ENCODE assay signal across 22 cellular contexts in the genomic region with DNA sequence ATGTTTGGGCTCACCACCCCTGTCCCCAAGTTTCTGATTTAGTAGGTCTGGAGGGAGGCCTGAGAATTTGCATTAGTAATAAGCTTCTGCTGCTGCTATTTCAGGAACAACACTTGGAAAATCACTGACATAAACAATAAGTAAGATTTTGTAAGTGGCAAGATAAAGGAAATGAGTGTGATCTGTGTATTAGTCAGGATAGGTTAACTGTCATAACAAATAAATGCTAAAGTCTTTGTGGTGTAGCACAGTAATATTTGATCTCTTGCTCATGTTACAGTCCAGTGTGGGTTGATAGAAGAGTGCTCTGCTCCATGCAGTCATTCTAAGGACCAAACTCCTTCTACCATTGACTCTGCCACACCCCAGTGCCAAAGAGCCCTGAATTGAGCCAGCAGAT.
DNase-seq lines count a peak whose midpoint lies in the region; ATAC-seq and TF ChIP-seq lines count a peak whose summit lies in the region.
"Had no signal": no experiment of that assay in that cellular context is flagged by ENCODE, and none has a peak within 500 bp of the region (broad histone marks: within the 10 kb centered on the region; RNA-seq: fewer than 3 reads in every experiment).

No MANE protein-coding gene starts in this region.

- intact Hi-C loops in gastrocnemius medialis (cut with DNase I; ENCODE audit: low total_unique reads): no loop called here

- no peak for TF ChIP-seq CTCF in fibroblast of mammary gland (conservative IDR thresholded peaks at IDR 0.05; ENCODE audit: control insufficient read depth, insufficient read depth, low read depth, low read length)
- no peak for TF ChIP-seq CTCF in gastrocnemius medialis (IDR thresholded peaks at IDR 0.05 in 4 of 5, conservative IDR thresholded peaks at IDR 0.05 in 1 of 5)
- TF ChIP-seq CTCF in progenitor cell of endocrine pancreas (IDR thresholded peaks at IDR 0.05; ENCODE audit: unreplicated experiment): no peak

- no peak for DNase-seq in stimulated activated naive CD8-positive, alpha-beta T cell treated with anti-CD3 and anti-CD28 coated beads, Interleukin-15, amount 100 ng/mL, for 72 hours
- no peak for DNase-seq in stimulated activated naive CD8-positive, alpha-beta T cell treated with anti-CD3 and anti-CD28 coated beads, Interleukin-15, Interleukin-2, amounts not matched to agents 100 U/mL and 50 U/mL, for 24 hours
- DNase-seq in RKO (ENCODE audit: low spot score) (peak; percentile 49), fibroblast of mammary gland (ENCODE audit: low read depth) (peak; percentile 78), gastrocnemius medialis (no peak), NCI-H345 treated with DMSO at 0.1 percent for 48 hours (lab: John Stamatoyannopoulos, UW; ENCODE audit: unreplicated experiment) (no peak), progenitor cell of endocrine pancreas (ENCODE audit: low spot score, unreplicated experiment) (no peak)
- no peak for DNase-seq in stimulated activated CD4-positive, alpha-beta T cell treated with anti-CD3 and anti-CD28 coated beads, Interleukin-4, amount 100 ng/mL, for 24 hours
- DNase-seq: activated CD8-positive, alpha-beta T cell treated with anti-CD3 and anti-CD28 coated beads for 36 hours; AML-193; anterior cingulate cortex; Calu3; colonic mucosa; KBM-7; left cardiac atrium; NCI-H1417; NCI-H446; ovary; small intestine; upper lobe of right lung had no signal

- H3K27me3 Mint-ChIP-seq in stimulated activated naive CD8-positive, alpha-beta T cell treated with anti-CD3 and anti-CD28 coated beads, Interleukin-15, amount 100 ng/mL, for 72 hours: no peaks in the 10 kb centered on the region
- no peaks in the 10 kb centered on the region for H3K27me3 Mint-ChIP-seq in progenitor cell of endocrine pancreas
- H3K27me3 Mint-ChIP-seq: activated CD8-positive, alpha-beta T cell treated with anti-CD3 and anti-CD28 coated beads for 36 hours; stimulated activated memory B cell treated with anti-CD40 and anti-IgM and Interleukin-4, amounts not matched to agents 10 μg/mL and 1 μg/mL and 100 μg/mL, for 72 hours had no signal

- H3K4me3 ChIP-seq in fibroblast of mammary gland (ENCODE audit: control insufficient read depth, low read depth, low read length) (no peak overlapping the region), gastrocnemius medialis (no peak overlapping the region)
- H3K4me3 ChIP-seq: colonic mucosa, hepatocyte, ovary, upper lobe of right lung had no signal

- H3K27me3 ChIP-seq in gastrocnemius medialis: no peaks in the 10 kb centered on the region
- H3K27me3 ChIP-seq: colonic mucosa, hepatocyte, ovary, upper lobe of right lung had no signal

- H3K36me3 ChIP-seq in gastrocnemius medialis: no peaks in the 10 kb centered on the region
- H3K36me3 ChIP-seq: colonic mucosa, ovary, upper lobe of right lung had no signal

- no peak overlapping the region for H3K4me3 Mint-ChIP-seq in stimulated activated naive CD8-positive, alpha-beta T cell treated with anti-CD3 and anti-CD28 coated beads, Interleukin-15, amount 100 ng/mL, for 72 hours
- no peak overlapping the region for H3K4me3 Mint-ChIP-seq in progenitor cell of endocrine pancreas (ENCODE audit: low read depth)
- H3K4me3 Mint-ChIP-seq: activated CD8-positive, alpha-beta T cell treated with anti-CD3 and anti-CD28 coated beads for 36 hours; stimulated activated memory B cell treated with anti-CD40 and anti-IgM and Interleukin-4, amounts not matched to agents 10 μg/mL and 1 μg/mL and 100 μg/mL, for 72 hours had no signal

- no peak for TF ChIP-seq POLR2A in gastrocnemius medialis (IDR thresholded peaks at IDR 0.05)

- H3K9me3 Mint-ChIP-seq in stimulated activated naive CD8-positive, alpha-beta T cell treated with anti-CD3 and anti-CD28 coated beads, Interleukin-15, amount 100 ng/mL, for 72 hours: no peaks in the 10 kb centered on the region
- no peaks in the 10 kb centered on the region for H3K9me3 Mint-ChIP-seq in progenitor cell of endocrine pancreas (ENCODE audit: low read depth)
- H3K9me3 Mint-ChIP-seq: activated CD8-positive, alpha-beta T cell treated with anti-CD3 and anti-CD28 coated beads for 36 hours; stimulated activated memory B cell treated with anti-CD40 and anti-IgM and Interleukin-4, amounts not matched to agents 10 μg/mL and 1 μg/mL and 100 μg/mL, for 72 hours had no signal

- H3K4me1 ChIP-seq in gastrocnemius medialis: no peaks in the 10 kb centered on the region
- H3K4me1 ChIP-seq: colonic mucosa, upper lobe of right lung had no signal

- peak; percentile 91 for ATAC-seq in stimulated activated naive CD8-positive, alpha-beta T cell treated with anti-CD3 and anti-CD28 coated beads, Interleukin-15, amount 100 ng/mL, for 72 hours
- no peak for ATAC-seq in stimulated activated naive CD8-positive, alpha-beta T cell treated with anti-CD3 and anti-CD28 coated beads, Interleukin-15, Interleukin-2, amounts not matched to agents 100 U/mL and 50 U/mL, for 24 hours
- no peak for ATAC-seq in gastrocnemius medialis
- ATAC-seq: activated CD8-positive, alpha-beta T cell treated with anti-CD3 and anti-CD28 coated beads for 36 hours; left cardiac atrium; stimulated activated memory B cell treated with anti-CD40 and anti-IgM and Interleukin-4, amounts not matched to agents 10 μg/mL and 1 μg/mL and 100 μg/mL, for 72 hours; upper lobe of right lung had no signal

- H3K36me3 Mint-ChIP-seq in progenitor cell of endocrine pancreas (ENCODE audit: insufficient read depth): no peaks in the 10 kb centered on the region
- H3K36me3 Mint-ChIP-seq: stimulated activated memory B cell treated with anti-CD40 and anti-IgM and Interleukin-4, amounts not matched to agents 10 μg/mL and 1 μg/mL and 100 μg/mL, for 72 hours had no signal

- H3K27ac ChIP-seq in gastrocnemius medialis: no peak overlapping the region
- H3K27ac ChIP-seq: colonic mucosa, hepatocyte, ovary, upper lobe of right lung had no signal

- in situ Hi-C loops in gastrocnemius medialis (cut with MboI; ENCODE audit: low sequenced_read_pairs in 4 of 4): no loop called here

- H3K27ac Mint-ChIP-seq in stimulated activated naive CD8-positive, alpha-beta T cell treated with anti-CD3 and anti-CD28 coated beads, Interleukin-15, amount 100 ng/mL, for 72 hours: no peak overlapping the region
- no peak overlapping the region for H3K27ac Mint-ChIP-seq in progenitor cell of endocrine pancreas
- H3K27ac Mint-ChIP-seq: activated CD8-positive, alpha-beta T cell treated with anti-CD3 and anti-CD28 coated beads for 36 hours; stimulated activated memory B cell treated with anti-CD40 and anti-IgM and Interleukin-4, amounts not matched to agents 10 μg/mL and 1 μg/mL and 100 μg/mL, for 72 hours had no signal

- H3K9me3 ChIP-seq in gastrocnemius medialis: no peaks in the 10 kb centered on the region
- H3K9me3 ChIP-seq: colonic mucosa, ovary, upper lobe of right lung had no signal

- H3K4me1 Mint-ChIP-seq in stimulated activated naive CD8-positive, alpha-beta T cell treated with anti-CD3 and anti-CD28 coated beads, Interleukin-15, amount 100 ng/mL, for 72 hours: peaks cover 10% of the 10 kb centered on the region
- H3K4me1 Mint-ChIP-seq in progenitor cell of endocrine pancreas (ENCODE audit: low read depth): peaks cover 22% of the 10 kb centered on the region
- H3K4me1 Mint-ChIP-seq: stimulated activated memory B cell treated with anti-CD40 and anti-IgM and Interleukin-4, amounts not matched to agents 10 μg/mL and 1 μg/mL and 100 μg/mL, for 72 hours had no signal

Comparison
In these comparisons a context has a peak if more than half of its experiments do, and no peak if none do; other contexts are left out.
1. DNase-seq: peak in RKO (single experiment) and fibroblast of mammary gland (single experiment); none in stimulated activated naive CD8-positive, alpha-beta T cell treated with anti-CD3 and anti-CD28 coated beads, Interleukin-15, amount 100 ng/mL, for 72 hours (0 of 2), stimulated activated naive CD8-positive, alpha-beta T cell treated with anti-CD3 and anti-CD28 coated beads, Interleukin-15, Interleukin-2, amounts not matched to agents 100 U/mL and 50 U/mL, for 24 hours (single experiment), gastrocnemius medialis (0 of 2), NCI-H345 treated with DMSO at 0.1 percent for 48 hours (single experiment), progenitor cell of endocrine pancreas (single experiment) and stimulated activated CD4-positive, alpha-beta T cell treated with anti-CD3 and anti-CD28 coated beads, Interleukin-4, amount 100 ng/mL, for 24 hours (single experiment).